ENCODE assay signal across 25 cellular contexts in genomic region chr11:76023408-76024068, GRCh38.
DNase-seq lines count a peak whose midpoint lies in the region; ATAC-seq, FAIRE-seq and TF ChIP-seq lines count a peak whose summit lies in the region.
"Had no signal": no experiment of that assay in that cellular context is flagged by ENCODE, and none has a peak within 500 bp of the region (broad histone marks: within the 10 kb centered on the region; RNA-seq: fewer than 3 reads in every experiment).

No MANE protein-coding gene starts in this region.

- TF ChIP-seq CTCF in activated B cell treated with CpG ODN at 0.5 μM for 24 hours (IDR thresholded peaks at IDR 0.05) (no peak), fibroblast of villous mesenchyme (IDR thresholded peaks at IDR 0.05; ENCODE audit: insufficient read depth, low read depth, low read length) (no peak)

- no peaks in the 10 kb centered on the region for H3K36me3 ChIP-seq in urinary bladder (ENCODE audit: insufficient read depth)
- H3K36me3 ChIP-seq: suprapubic skin had no signal

- H3K27ac ChIP-seq in urinary bladder (ENCODE audit: low read depth) = peak overlapping the region; percentile 34
- H3K27ac ChIP-seq: spleen, suprapubic skin had no signal

- 91% methylated on average over 2 of the region's 2 CpGs for WGBS in urinary bladder

- ATAC-seq in activated B cell treated with CpG ODN at 0.5 μM for 24 hours (ENCODE audit: low read depth) = no peak
- no peak for ATAC-seq in HG03571 (IDR thresholded peaks at IDR 0.05; ENCODE audit: unreplicated experiment)
- ATAC-seq: A549, left colon, PC-3 had no signal

- H3K4me3 Mint-ChIP-seq in activated naive CD4-positive, alpha-beta T cell treated with anti-CD3 and anti-CD28 coated beads for 36 hours = no peak overlapping the region
- no peak overlapping the region for H3K4me3 Mint-ChIP-seq in activated B cell treated with CpG ODN at 0.5 μM for 24 hours
- H3K4me3 Mint-ChIP-seq: endodermal cell, IgD-negative memory B cell had no signal

- peak; percentile 10 for DNase-seq in activated naive CD4-positive, alpha-beta T cell treated with anti-CD3 and anti-CD28 coated beads for 36 hours
- no peak for DNase-seq in activated naive CD4-positive, alpha-beta T cell treated with anti-CD3 and anti-CD28 coated beads, Interleukin-2, amount 50 U/mL, for 16 hours
- DNase-seq in activated B cell treated with CpG ODN at 0.5 μM for 24 hours (no peak), fibroblast of villous mesenchyme (ENCODE audit: low read depth) (peak; percentile 62), NOMO-1 treated with dmso at 0.1 percent for 144 hours (lab: John Stamatoyannopoulos, UW; ENCODE audit: unreplicated experiment) (no peak), RCC 7860 (ENCODE audit: low spot score) (no peak)
- DNase-seq: activated CD4-positive, alpha-beta T cell treated with anti-CD3 and anti-CD28 coated beads for 1 hour; activated effector memory CD4-positive, alpha-beta T cell treated with Interleukin-2 at 50 U/mL for 16 hours; C1 segment of cervical spinal cord; cerebellar nuclear complex; endodermal cell; GDM1; GOT3; left colon; MV-4-11; NCI-H2029; NCI-H526 treated with DMSO at 0.1 percent for 48 hours; PC-3; spleen had no signal

- no peak overlapping the region for H3K4me3 ChIP-seq in fibroblast of villous mesenchyme (ENCODE audit: low read depth, low read length)
- H3K4me3 ChIP-seq in urinary bladder (ENCODE audit: low read depth, low read length) = no peak overlapping the region
- H3K4me3 ChIP-seq: A549, spleen, suprapubic skin had no signal

- H3K27me3 Mint-ChIP-seq in activated naive CD4-positive, alpha-beta T cell treated with anti-CD3 and anti-CD28 coated beads for 36 hours (ENCODE audit: low read depth) = no peaks in the 10 kb centered on the region
- H3K27me3 Mint-ChIP-seq in activated B cell treated with CpG ODN at 0.5 μM for 24 hours = no peaks in the 10 kb centered on the region
- H3K27me3 Mint-ChIP-seq: IgD-negative memory B cell had no signal

- no peaks in the 10 kb centered on the region for H3K9me3 Mint-ChIP-seq in activated naive CD4-positive, alpha-beta T cell treated with anti-CD3 and anti-CD28 coated beads for 36 hours
- H3K9me3 Mint-ChIP-seq in activated B cell treated with CpG ODN at 0.5 μM for 24 hours = no peaks in the 10 kb centered on the region
- H3K9me3 Mint-ChIP-seq: endodermal cell, IgD-negative memory B cell had no signal

- peaks cover 36% of the 10 kb centered on the region for H3K36me3 Mint-ChIP-seq in activated naive CD4-positive, alpha-beta T cell treated with anti-CD3 and anti-CD28 coated beads for 36 hours (ENCODE audit: low read depth)
- H3K36me3 Mint-ChIP-seq in activated B cell treated with CpG ODN at 0.5 μM for 24 hours (ENCODE audit: low read depth) = peaks cover 89% of the 10 kb centered on the region

- CTCF ChIA-PET in activated naive CD4-positive, alpha-beta T cell treated with anti-CD3 and anti-CD28 coated beads for 36 hours (lab: Charles Lee) = no interaction called here
- CTCF ChIA-PET in activated B cell treated with CpG ODN at 0.5 μM for 24 hours (lab: Charles Lee) = no interaction called here

- intact Hi-C loops in activated naive CD4-positive, alpha-beta T cell treated with anti-CD3 and anti-CD28 coated beads for 36 hours (cut with micrococcal nuclease) = no loop called here
- intact Hi-C loops in activated B cell treated with CpG ODN at 0.5 μM for 24 hours (cut with micrococcal nuclease) = no loop called here

- H3K4me1 ChIP-seq in urinary bladder (ENCODE audit: insufficient read depth) = no peaks in the 10 kb centered on the region
- H3K4me1 ChIP-seq: spleen had no signal

- H3K4me1 Mint-ChIP-seq in activated naive CD4-positive, alpha-beta T cell treated with anti-CD3 and anti-CD28 coated beads for 36 hours (ENCODE audit: low read depth) = peaks cover 12% of the 10 kb centered on the region
- H3K4me1 Mint-ChIP-seq in activated B cell treated with CpG ODN at 0.5 μM for 24 hours = peaks cover 16% of the 10 kb centered on the region

- FAIRE-seq in RCC 7860 (lab: Jason Lieb, UNC) = no peak
- FAIRE-seq: A549, frontal cortex had no signal

- peak overlapping the region; percentile 26 for H3K27ac Mint-ChIP-seq in activated naive CD4-positive, alpha-beta T cell treated with anti-CD3 and anti-CD28 coated beads for 36 hours
- peak overlapping the region; percentile 7 for H3K27ac Mint-ChIP-seq in activated B cell treated with CpG ODN at 0.5 μM for 24 hours
- H3K27ac Mint-ChIP-seq: endodermal cell had no signal

- POLR2A ChIA-PET in activated B cell treated with CpG ODN at 0.5 μM for 24 hours (lab: Charles Lee) = no interaction called here

Comparison
In these comparisons a context has a peak if more than half of its experiments do, and no peak if none do; other contexts are left out.
1. DNase-seq: peak in activated naive CD4-positive, alpha-beta T cell treated with anti-CD3 and anti-CD28 coated beads for 36 hours (single experiment) and fibroblast of villous mesenchyme (single experiment); none in activated naive CD4-positive, alpha-beta T cell treated with anti-CD3 and anti-CD28 coated beads, Interleukin-2, amount 50 U/mL, for 16 hours (single experiment), activated B cell treated with CpG ODN at 0.5 μM for 24 hours (single experiment), NOMO-1 treated with dmso at 0.1 percent for 144 hours (single experiment) and RCC 7860 (single experiment).